In genomic region chr4:3358660-3359059, GRCh38 we compare ENCODE assay signal across 24 cellular contexts.
"Had no signal": no experiment of that assay in that cellular context is flagged by ENCODE, and none has a peak within 500 bp of the region (broad histone marks: within the 10 kb centered on the region; RNA-seq: fewer than 3 reads in every experiment).

No MANE protein-coding gene starts in this region.

- DNase-seq: activated CD4-positive, alpha-beta T cell treated with anti-CD3 and anti-CD28 coated beads, Interleukin-2, amount 10 ng/mL, durations not matched to agents 7 days and 5 days; activated CD4-positive, CD25-positive, alpha-beta regulatory T cell treated with anti-CD3 and anti-CD28 coated beads, Interleukin-2, amount 50 U/mL, for 72 hours; activated CD8-positive, alpha-beta memory T cell treated with anti-CD3 and anti-CD28 coated beads, Interleukin-2, amount 10 ng/mL, durations not matched to agents 7 days and 5 days; activated CD8-positive, alpha-beta T cell treated with anti-CD3 and anti-CD28 coated beads for 36 hours; activated gamma-delta T cell; activated naive CD4-positive, alpha-beta T cell treated with anti-CD3 and anti-CD28 coated beads, Interleukin-2, amount 50 U/mL, for 16 hours; activated naive CD8-positive, alpha-beta T cell treated with anti-CD3 and anti-CD28 coated beads, Interleukin-2, amount 50 U/mL, for 24 hours; activated T-cell treated with anti-CD3 and anti-CD28 coated beads for 4 hours; anterior cingulate cortex; body of pancreas; effector CD4-positive, alpha-beta T cell; heart left ventricle; islet precursor cell; left cardiac atrium; mesenchymal stem cell; nephron progenitor cell; occipital lobe; posterior cingulate gyrus; sigmoid colon; stimulated activated CD4-positive, alpha-beta T cell treated with anti-CD3 and anti-CD28 coated beads, Interleukin-15, amount 100 ng/mL, for 24 hours; T-helper 9 cell; transverse colon had no signal

- H3K9me3 Mint-ChIP-seq: activated CD8-positive, alpha-beta T cell treated with anti-CD3 and anti-CD28 coated beads for 36 hours; activated naive CD8-positive, alpha-beta T cell treated with anti-CD3 and anti-CD28 coated beads, Interleukin-2, amount 50 U/mL, for 24 hours had no signal

- ATAC-seq: activated CD8-positive, alpha-beta memory T cell treated with anti-CD3 and anti-CD28 coated beads, Interleukin-2, amount 10 ng/mL, durations not matched to agents 7 days and 5 days; activated CD8-positive, alpha-beta T cell treated with anti-CD3 and anti-CD28 coated beads for 36 hours; activated naive CD8-positive, alpha-beta T cell treated with anti-CD3 and anti-CD28 coated beads, Interleukin-2, amount 50 U/mL, for 24 hours; body of pancreas; heart left ventricle; left cardiac atrium; stimulated activated memory B cell treated with anti-CD40 and anti-IgM and Interleukin-4, amounts not matched to agents 10 μg/mL and 1 μg/mL and 100 μg/mL, for 72 hours had no signal

- H3K36me3 Mint-ChIP-seq: activated CD8-positive, alpha-beta memory T cell treated with anti-CD3 and anti-CD28 coated beads, Interleukin-2, amount 10 ng/mL, durations not matched to agents 7 days and 5 days; stimulated activated memory B cell treated with anti-CD40 and anti-IgM and Interleukin-4, amounts not matched to agents 10 μg/mL and 1 μg/mL and 100 μg/mL, for 72 hours had no signal

- H3K27me3 Mint-ChIP-seq: activated naive CD8-positive, alpha-beta T cell treated with anti-CD3 and anti-CD28 coated beads, Interleukin-2, amount 50 U/mL, for 24 hours had no signal

- H3K27ac Mint-ChIP-seq: activated CD4-positive, alpha-beta T cell treated with anti-CD3 and anti-CD28 coated beads, Interleukin-2, amount 10 ng/mL, durations not matched to agents 7 days and 5 days; activated CD8-positive, alpha-beta memory T cell treated with anti-CD3 and anti-CD28 coated beads, Interleukin-2, amount 10 ng/mL, durations not matched to agents 7 days and 5 days; activated CD8-positive, alpha-beta T cell treated with anti-CD3 and anti-CD28 coated beads for 36 hours; activated naive CD8-positive, alpha-beta T cell treated with anti-CD3 and anti-CD28 coated beads, Interleukin-2, amount 50 U/mL, for 24 hours; dendritic cell treated with granulocyte-macrophage colony-stimulating factor and Interleukin-4, amounts not matched to agents 40 ng/mL and 50 ng/mL, for 4 days; nephron progenitor cell; stimulated activated memory B cell treated with anti-CD40 and anti-IgM and Interleukin-4, amounts not matched to agents 10 μg/mL and 1 μg/mL and 100 μg/mL, for 72 hours had no signal

- H3K4me3 Mint-ChIP-seq: activated CD4-positive, alpha-beta T cell treated with anti-CD3 and anti-CD28 coated beads, Interleukin-2, amount 10 ng/mL, durations not matched to agents 7 days and 5 days; activated CD8-positive, alpha-beta memory T cell treated with anti-CD3 and anti-CD28 coated beads, Interleukin-2, amount 10 ng/mL, durations not matched to agents 7 days and 5 days; activated CD8-positive, alpha-beta T cell treated with anti-CD3 and anti-CD28 coated beads for 36 hours; activated naive CD8-positive, alpha-beta T cell treated with anti-CD3 and anti-CD28 coated beads, Interleukin-2, amount 50 U/mL, for 24 hours; dendritic cell treated with granulocyte-macrophage colony-stimulating factor and Interleukin-4, amounts not matched to agents 40 ng/mL and 50 ng/mL, for 4 days; nephron progenitor cell; stimulated activated memory B cell treated with anti-CD40 and anti-IgM and Interleukin-4, amounts not matched to agents 10 μg/mL and 1 μg/mL and 100 μg/mL, for 72 hours had no signal
